ENCODE assay signal across 8 cellular contexts in genomic region chr6:32432050-32432450, GRCh38. TPM values are rescaled to one million over a fixed set of nuclear protein-coding genes. Genes with fewer than 3 reads are reported as not detected.
DNase-seq lines count a peak whose midpoint lies in the region; ATAC-seq and TF ChIP-seq lines count a peak whose summit lies in the region.

No MANE protein-coding gene starts in this region.

- intact Hi-C loops in left colon (cut with DNase I, micrococcal nuclease), result loop anchor here in 1 of 2 donors (5.0 kb wide), 1 partner anchor 265 kb away; no protein-coding TSS in a partner anchor

- CTCF ChIA-PET in HEK293 (lab: Yijun Ruan, JAX), result interaction anchor here (0.7 to 4.5 kb wide), 31 partner anchors 9 to 501 kb away, joined by 3 to 46 read pairs (median 4); no protein-coding TSS in a partner anchor

- POLR2A ChIA-PET in HEK293 (lab: Yijun Ruan, JAX), result no interaction called here

- H3K36me3 ChIP-seq in HEK293 (ENCODE audit: control insufficient read depth in 2 of 2, insufficient read depth in 1 of 2, low read length in 2 of 2), result no peaks in the 10 kb centered on the region
- no peaks in the 10 kb centered on the region for H3K36me3 ChIP-seq in adipocyte (ENCODE audit: control insufficient read depth, insufficient read depth, low read length, severe bottlenecking)

- H3K9me3 ChIP-seq in HEK293 (ENCODE audit: control insufficient read depth, insufficient read depth, low read depth, low read length), result no peaks in the 10 kb centered on the region
- no peaks in the 10 kb centered on the region for H3K9me3 ChIP-seq in adipocyte (ENCODE audit: control insufficient read depth, low read length)

- TF ChIP-seq CTCF in C4-2B (conservative IDR thresholded peaks at IDR 0.05), result peak; percentile 49
- no peak for TF ChIP-seq CTCF in HEK293 (tag by site-specific recombination; IDR thresholded peaks at IDR 0.05)

- H3K4me3 ChIP-seq in HEK293 (ENCODE audit: low read depth, low read length) (no peak overlapping the region), adipocyte (ENCODE audit: low read length) (no peak overlapping the region)

- H3K9ac ChIP-seq in adipocyte (ENCODE audit: low read length), result no peak overlapping the region

- H3K27ac ChIP-seq in C4-2B (no peak overlapping the region), HEK293 (ENCODE audit: extremely low read depth, low read depth, low read length) (no peak overlapping the region)

- H3K27me3 ChIP-seq in adipocyte (replicated peaks; ENCODE audit: control insufficient read depth, insufficient read depth, low read length), result peaks cover 29% of the 10 kb centered on the region

- no peaks in the 10 kb centered on the region for H3K4me1 ChIP-seq in HEK293 (ENCODE audit: control insufficient read depth, insufficient read depth, low read length)
- peaks cover 8% of the 10 kb centered on the region for H3K4me1 ChIP-seq in adipocyte (ENCODE audit: control insufficient read depth, insufficient read depth, low read length)

- peak; percentile 48 for ATAC-seq in left colon
- ATAC-seq in GM18502 (IDR thresholded peaks at IDR 0.05; ENCODE audit: poor library complexity, unreplicated experiment), result no peak
- no peak for ATAC-seq in GM19351 (IDR thresholded peaks at IDR 0.05; ENCODE audit: unreplicated experiment)
- no peak for ATAC-seq in HG03139 (IDR thresholded peaks at IDR 0.05; ENCODE audit: unreplicated experiment)

- DNase-seq in adipocyte (ENCODE audit: low read depth), result peak; percentile 67
- no peak for DNase-seq in left colon
- no peak for DNase-seq in activated CD4-positive, alpha-beta T cell treated with anti-CD3 and anti-CD28 coated beads, Interleukin-2, amount 50 U/mL, for 1 hour

TF ChIP-seq in HEK293, 187 proteins besides CTCF, POLR2A, EP300 and RAD21:
- TF ChIP-seq ZNF654 (tag by site-specific recombination; IDR thresholded peaks at IDR 0.05; ENCODE audit: low read depth) (peak; percentile 65), ZNF292 (tag by site-specific recombination; IDR thresholded peaks at IDR 0.05; ENCODE audit: borderline replicate concordance, low read depth) (no peak), ZNF664 (tag by site-specific recombination; IDR thresholded peaks at IDR 0.05) (peak; percentile 100), ZNF555 (tag by site-specific recombination; conservative IDR thresholded peaks at IDR 0.05) (no peak)

RNA-seq across cellular contexts. Expression of gene HLA-DRA, which starts 7.6 kb away (rescaled TPM):
- 100 to 1,000 TPM in 1 of 2 donors, 10 to 100 TPM in 1; 29.3 to 159 TPM for total RNA-seq in left colon

RNA-seq across cellular contexts. Expression of gene BTNL2, which starts 25.1 kb away (rescaled TPM):
- not detected for total RNA-seq in left colon
